Comparison of ENCODE assay signal across 1 cellular context in genomic region chr20:44886828-44887227, GRCh38.
TF ChIP-seq lines count a peak whose summit lies in the region.

No MANE protein-coding gene starts in this region.

TF ChIP-seq in K562, 482 proteins besides CTCF, POLR2A, EP300 and RAD21 (continued from another document):
- no peak for TF ChIP-seq ZNF592 (IDR thresholded peaks at IDR 0.05)
- TF ChIP-seq HNRNPLL (IDR thresholded peaks at IDR 0.05; ENCODE audit: low read depth, low read length, poor library complexity, severe bottlenecking) = no peak
- TF ChIP-seq ATF4 (CRISPR knock-in tag; IDR thresholded peaks at IDR 0.05) = no peak
- TF ChIP-seq TBL1XR1 (IDR thresholded peaks at IDR 0.05; ENCODE audit: low read length in 2 of 2) = 0 out of 4 replicates have a peak, but pooled peaks of 1 of the 2 experiments have one; percentile 4
- TF ChIP-seq TCF7 (IDR thresholded peaks at IDR 0.05; ENCODE audit: borderline replicate concordance) = no peak
